ENCODE assay signal across 15 cellular contexts in the genomic region with DNA sequence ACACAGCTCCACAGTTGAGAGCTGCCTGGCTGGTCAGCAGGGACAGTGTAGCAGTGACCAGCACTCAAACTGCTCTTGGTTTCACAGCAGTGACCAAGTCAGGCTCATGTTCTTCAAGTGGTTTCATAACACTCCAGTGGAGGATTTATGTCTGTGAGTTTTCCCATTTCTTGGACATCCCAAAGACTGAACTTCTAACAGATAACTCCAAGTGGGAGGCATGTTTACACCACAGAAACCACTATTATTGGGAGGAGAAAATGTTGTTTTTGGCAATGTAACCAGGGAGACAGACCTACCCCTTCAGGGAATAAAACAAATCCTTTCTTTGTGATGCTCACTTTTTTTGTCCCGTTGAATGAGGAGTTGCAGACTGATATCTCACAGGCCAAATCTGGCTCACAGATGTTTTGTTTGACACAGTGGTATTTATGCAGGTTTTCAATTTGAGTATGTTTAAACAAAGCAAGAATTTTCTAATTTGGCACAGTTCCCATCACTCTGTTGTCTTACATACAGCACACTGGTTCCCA.
DNase-seq lines count a peak whose midpoint lies in the region; TF ChIP-seq lines count a peak whose summit lies in the region.
"Had no signal": no experiment of that assay in that cellular context is flagged by ENCODE, and none has a peak within 500 bp of the region (broad histone marks: within the 10 kb centered on the region; RNA-seq: fewer than 3 reads in every experiment).

No MANE protein-coding gene starts in this region.

- DNase-seq in EL (peak; percentile 27), NCI-H2029 (lab: John Stamatoyannopoulos, UW) (peak; percentile 46), mammary epithelial cell (peak; percentile 36), neural crest cell (ENCODE audit: low read depth, low spot score) (no peak), HEK293T (ENCODE audit: extremely low spot score) (no peak), esophagus muscularis mucosa (ENCODE audit: extremely low spot score) (no peak), OCI-LY7 (ENCODE audit: low spot score) (no peak)
- DNase-seq: activated CD4-positive, alpha-beta memory T cell treated with anti-CD3 and anti-CD28 coated beads for 36 hours; activated naive CD4-positive, alpha-beta T cell treated with anti-CD3 and anti-CD28 coated beads, Interleukin-2, amount 10 ng/mL, durations not matched to agents 7 days and 5 days; head of caudate nucleus; MV-4-11; psoas muscle had no signal

- H3K4me2 ChIP-seq in mammary epithelial cell (ENCODE audit: insufficient read depth, low read depth, low read length), result no peak overlapping the region
- no peak overlapping the region for H3K4me2 ChIP-seq in OCI-LY7 (ENCODE audit: low read length)

- no peak overlapping the region for H3K4me3 Mint-ChIP-seq in neural crest cell
- H3K4me3 Mint-ChIP-seq: activated CD4-positive, alpha-beta memory T cell treated with anti-CD3 and anti-CD28 coated beads for 36 hours; activated naive CD4-positive, alpha-beta T cell treated with anti-CD3 and anti-CD28 coated beads, Interleukin-2, amount 10 ng/mL, durations not matched to agents 7 days and 5 days; dendritic cell treated with granulocyte-macrophage colony-stimulating factor and Interleukin-4, amounts not matched to agents 40 ng/mL and 50 ng/mL, for 4 days; T-helper 1 cell treated with Interleukin-12 subunit alpha and Interleukin-12 subunit beta and Interleukin-4 antibody, amounts not matched to agents 30 μg/mL and 1 μg/mL, for 36 hours had no signal

- no peak for TF ChIP-seq POLR2A in esophagus muscularis mucosa (IDR thresholded peaks at IDR 0.05; ENCODE audit: low read depth)

- 6% methylated on average over 1 of the region's 1 CpG for WGBS in mammary epithelial cell (ENCODE audit: low coverage, missing lambda C conversion rate)
- WGBS in esophagus muscularis mucosa, result 32% methylated on average over 1 of the region's 1 CpG

- no TSS peak for BruUV-seq in mammary epithelial cell (replicated peaks; lab: Mats Ljungman, UMichigan)
- no TSS peak for BruUV-seq in OCI-LY7 (replicated peaks; lab: Mats Ljungman, UMichigan)

- no peaks in the 10 kb centered on the region for H3K79me2 ChIP-seq in mammary epithelial cell (ENCODE audit: insufficient read depth, low read length)
- no peaks in the 10 kb centered on the region for H3K79me2 ChIP-seq in OCI-LY7 (ENCODE audit: insufficient read depth, low read depth, low read length)

- H3K9me2 ChIP-seq in OCI-LY7 (ENCODE audit: insufficient read depth, low read length), result no peaks in the 10 kb centered on the region

- H3K4me1 Mint-ChIP-seq in neural crest cell, result peaks cover 31% of the 10 kb centered on the region
- H3K4me1 Mint-ChIP-seq: activated naive CD4-positive, alpha-beta T cell treated with anti-CD3 and anti-CD28 coated beads, Interleukin-2, amount 10 ng/mL, durations not matched to agents 7 days and 5 days had no signal

- dilution Hi-C loops in mammary epithelial cell (cut with HindIII; ENCODE audit: low sequenced_read_pairs), result no loop called here

- CTCF ChIA-PET in mammary epithelial cell (lab: Charles Lee; ENCODE audit: low non-redundant PET), result no interaction called here
- CTCF ChIA-PET in HEK293T (lab: Yijun Ruan, JAX), result no interaction called here
- CTCF ChIA-PET in OCI-LY7 (lab: Charles Lee; ENCODE audit: unreplicated experiment), result no interaction called here

- H4K20me1 ChIP-seq in mammary epithelial cell (ENCODE audit: insufficient read depth, low read length) (no peaks in the 10 kb centered on the region), OCI-LY7 (ENCODE audit: insufficient read depth, low read length) (no peaks in the 10 kb centered on the region)

- H3K9me3 ChIP-seq in mammary epithelial cell (replicated peaks; ENCODE audit: insufficient read depth, low read length) (no peaks in the 10 kb centered on the region), esophagus muscularis mucosa (no peaks in the 10 kb centered on the region), OCI-LY7 (ENCODE audit: low read length) (no peaks in the 10 kb centered on the region)
- H3K9me3 ChIP-seq: psoas muscle had no signal

- POLR2A ChIA-PET in HEK293T (lab: Yijun Ruan, JAX), result no interaction called here
- POLR2A ChIA-PET in OCI-LY7 (lab: Charles Lee), result interaction anchor here (0.7 kb wide), 1 partner anchor 970 kb away, joined by 3 read pairs; no protein-coding TSS in a partner anchor

- H3K4me3 ChIP-seq in mammary epithelial cell (replicated peaks in 1 of 3; ENCODE audit: insufficient read depth in 1 of 3, low read depth in 2 of 3, low read length in 3 of 3) (no peak overlapping the region), esophagus muscularis mucosa (no peak overlapping the region), OCI-LY7 (ENCODE audit: low read depth, low read length, poor library complexity, severe bottlenecking) (no peak overlapping the region)
- H3K4me3 ChIP-seq: lung, psoas muscle had no signal

- TF ChIP-seq CTCF in mammary epithelial cell (conservative IDR thresholded peaks at IDR 0.05 in 1 of 2, IDR thresholded peaks at IDR 0.05 in 1 of 2; ENCODE audit: extremely low read depth in 1 of 2, insufficient read depth in 1 of 2, low read depth in 1 of 2, low read length in 2 of 2) (no peak), neural crest cell (conservative IDR thresholded peaks at IDR 0.05) (no peak), esophagus muscularis mucosa (IDR thresholded peaks at IDR 0.05) (no peak), OCI-LY7 (conservative IDR thresholded peaks at IDR 0.05; ENCODE audit: low read length) (no peak)

- H2AFZ ChIP-seq in mammary epithelial cell (ENCODE audit: low read depth, low read length), result no peak overlapping the region
- no peak overlapping the region for H2AFZ ChIP-seq in OCI-LY7 (ENCODE audit: low read length)

- H3K36me3 ChIP-seq in mammary epithelial cell (ENCODE audit: insufficient read depth, low read length) (no peaks in the 10 kb centered on the region), esophagus muscularis mucosa (no peaks in the 10 kb centered on the region), OCI-LY7 (ENCODE audit: insufficient read depth, low read length) (no peaks in the 10 kb centered on the region)

- intact Hi-C loops in mammary epithelial cell (cut with micrococcal nuclease) (no loop called here), esophagus muscularis mucosa (cut with DNase I) (no loop called here), OCI-LY7 (cut with micrococcal nuclease; ENCODE audit: unreplicated experiment) (no loop called here)

- H3K27me3 ChIP-seq in mammary epithelial cell (ENCODE audit: insufficient read depth, low read length), result no peaks in the 10 kb centered on the region
- no peaks in the 10 kb centered on the region for H3K27me3 ChIP-seq in esophagus muscularis mucosa

- H3K27ac Mint-ChIP-seq in neural crest cell (ENCODE audit: unreplicated experiment), result peak overlapping the region; percentile 43
- H3K27ac Mint-ChIP-seq: activated CD4-positive, alpha-beta memory T cell treated with anti-CD3 and anti-CD28 coated beads for 36 hours; activated naive CD4-positive, alpha-beta T cell treated with anti-CD3 and anti-CD28 coated beads, Interleukin-2, amount 10 ng/mL, durations not matched to agents 7 days and 5 days; dendritic cell treated with granulocyte-macrophage colony-stimulating factor and Interleukin-4, amounts not matched to agents 40 ng/mL and 50 ng/mL, for 4 days; T-helper 1 cell treated with Interleukin-12 subunit alpha and Interleukin-12 subunit beta and Interleukin-4 antibody, amounts not matched to agents 30 μg/mL and 1 μg/mL, for 36 hours had no signal

- H3K9ac ChIP-seq in mammary epithelial cell (ENCODE audit: insufficient read depth, low read length), result no peak overlapping the region

- H3K4me1 ChIP-seq in mammary epithelial cell (ENCODE audit: insufficient read depth, low read length) (no peaks in the 10 kb centered on the region), esophagus muscularis mucosa (peaks cover 0 to 8% (median 3%) of the 10 kb centered on the region in 4 donors), OCI-LY7 (ENCODE audit: insufficient read depth, low read length, poor library complexity, severe bottlenecking) (no peaks in the 10 kb centered on the region)

- H3K27ac ChIP-seq in mammary epithelial cell (ENCODE audit: insufficient read depth, low read depth, low read length), result no peak overlapping the region
- H3K27ac ChIP-seq in esophagus muscularis mucosa (replicated peaks in 1 of 4), result no peak overlapping the region
- no peak overlapping the region for H3K27ac ChIP-seq in OCI-LY7 (ENCODE audit: low read depth, low read length, poor library complexity, severe bottlenecking)
- H3K27ac ChIP-seq: psoas muscle had no signal

- no peaks in the 10 kb centered on the region for H3K27me3 Mint-ChIP-seq in neural crest cell (ENCODE audit: low read depth)
- H3K27me3 Mint-ChIP-seq: dendritic cell treated with granulocyte-macrophage colony-stimulating factor and Interleukin-4, amounts not matched to agents 40 ng/mL and 50 ng/mL, for 4 days had no signal

- no peak for TF ChIP-seq EP300 in esophagus muscularis mucosa (IDR thresholded peaks at IDR 0.05)

- H3K9me3 Mint-ChIP-seq in neural crest cell, result peaks cover 3% of the 10 kb centered on the region
- H3K9me3 Mint-ChIP-seq: dendritic cell treated with granulocyte-macrophage colony-stimulating factor and Interleukin-4, amounts not matched to agents 40 ng/mL and 50 ng/mL, for 4 days had no signal

- no peaks in the 10 kb centered on the region for H3K36me3 Mint-ChIP-seq in neural crest cell (ENCODE audit: low read depth)
- H3K36me3 Mint-ChIP-seq: activated naive CD4-positive, alpha-beta T cell treated with anti-CD3 and anti-CD28 coated beads, Interleukin-2, amount 10 ng/mL, durations not matched to agents 7 days and 5 days had no signal

- in situ Hi-C loops in mammary epithelial cell (cut with MboI; ENCODE audit: low sequenced_read_pairs in 2 of 2), result no loop called here

TF ChIP-seq in HEK293T, 16 proteins besides CTCF, POLR2A, EP300 and RAD21:
- TF ChIP-seq SP1 (IDR thresholded peaks at IDR 0.05) (no peak), FOXK2 (IDR thresholded peaks at IDR 0.05) (no peak), L3MBTL2 (conservative IDR thresholded peaks at IDR 0.05) (no peak), CTBP1 (IDR thresholded peaks at IDR 0.05; ENCODE audit: borderline replicate concordance) (no peak)
- TF ChIP-seq, protein P1, sequence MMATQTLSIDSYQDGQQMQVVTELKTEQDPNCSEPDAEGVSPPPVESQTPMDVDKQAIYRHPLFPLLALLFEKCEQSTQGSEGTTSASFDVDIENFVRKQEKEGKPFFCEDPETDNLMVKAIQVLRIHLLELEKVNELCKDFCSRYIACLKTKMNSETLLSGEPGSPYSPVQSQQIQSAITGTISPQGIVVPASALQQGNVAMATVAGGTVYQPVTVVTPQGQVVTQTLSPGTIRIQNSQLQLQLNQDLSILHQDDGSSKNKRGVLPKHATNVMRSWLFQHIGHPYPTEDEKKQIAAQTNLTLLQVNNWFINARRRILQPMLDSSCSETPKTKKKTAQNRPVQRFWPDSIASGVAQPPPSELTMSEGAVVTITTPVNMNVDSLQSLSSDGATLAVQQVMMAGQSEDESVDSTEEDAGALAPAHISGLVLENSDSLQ (IDR thresholded peaks at IDR 0.05), result no peak

Comparison
In these comparisons a context has a peak if more than half of its experiments do, and no peak if none do; other contexts are left out.
1. DNase-seq: peak in EL (single experiment), NCI-H2029 (single experiment) and mammary epithelial cell (single experiment); none in neural crest cell (single experiment), HEK293T (single experiment), esophagus muscularis mucosa (single experiment) and OCI-LY7 (single experiment).